Comparison of ENCODE assay signal across 17 cellular contexts in the genomic region with DNA sequence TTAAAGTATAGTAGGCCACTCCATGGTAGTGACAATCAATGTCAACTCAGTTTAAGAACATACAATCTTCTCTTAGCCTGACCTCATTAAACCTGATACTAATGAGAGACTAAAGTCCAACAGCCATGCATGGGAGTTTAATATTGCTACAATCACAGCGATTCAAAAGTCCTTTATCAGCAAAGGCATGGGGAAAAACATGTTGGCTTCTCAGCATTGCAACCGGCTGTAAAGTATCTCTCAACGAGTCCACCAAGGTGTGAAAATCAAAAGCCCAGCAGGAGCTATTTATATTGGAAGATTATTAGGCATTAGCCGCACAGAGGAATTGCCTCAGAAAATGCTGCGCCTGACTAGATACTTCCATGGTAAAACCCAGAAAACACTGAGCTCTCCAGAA.
DNase-seq lines count a peak whose midpoint lies in the region; ATAC-seq, FAIRE-seq and TF ChIP-seq lines count a peak whose summit lies in the region.
"Had no signal": no experiment of that assay in that cellular context is flagged by ENCODE, and none has a peak within 500 bp of the region (broad histone marks: within the 10 kb centered on the region; RNA-seq: fewer than 3 reads in every experiment).

No MANE protein-coding gene starts in this region.

- no peak for TF ChIP-seq RAD21 in K562 (CRISPR knock-in tag; conservative IDR thresholded peaks at IDR 0.05 in 1 of 2, IDR thresholded peaks at IDR 0.05 in 1 of 2)

- intact Hi-C loops in K562 (cut with micrococcal nuclease) (no loop called here), thyroid gland (cut with DNase I) (no loop called here)

- H2AFZ ChIP-seq in Karpas-422 (ENCODE audit: low read length) (peak overlapping the region; percentile 61), K562 (ENCODE audit: low read depth, low read length) (peak overlapping the region; percentile 0; the same call in 1 of the 2 replicates), hepatocyte (no peak overlapping the region)

- TF ChIP-seq EP300 in K562 (IDR thresholded peaks at IDR 0.05; ENCODE audit: low read length): no peak

- no peaks in the 10 kb centered on the region for H3K79me2 ChIP-seq in Karpas-422 (ENCODE audit: low read length)
- H3K79me2 ChIP-seq in K562 (ENCODE audit: control insufficient read depth, insufficient read depth, low read length): no peaks in the 10 kb centered on the region
- no peaks in the 10 kb centered on the region for H3K79me2 ChIP-seq in hepatocyte

- H3K27ac Mint-ChIP-seq in effector memory CD8-positive, alpha-beta T cell: no peak overlapping the region
- H3K27ac Mint-ChIP-seq: CD14-positive monocyte; CD8-positive, alpha-beta T cell; H9 had no signal

- 51% methylated on average over 5 of the region's 5 CpGs for WGBS in K562 (ENCODE audit: insufficient coverage, low coverage, missing lambda C conversion rate)
- 88 to 93% methylated on average over 5 of the region's 5 CpGs for WGBS in thyroid gland, 2 donors
- 79% methylated on average over 5 of the region's 5 CpGs for WGBS in hepatocyte (ENCODE audit: low lambda C conversion rate, missing lambda C conversion rate)

- H3K4me3 ChIP-seq in Karpas-422 (ENCODE audit: low read length): no peak overlapping the region
- no peak overlapping the region for H3K4me3 ChIP-seq in K562
- no peak overlapping the region for H3K4me3 ChIP-seq in thyroid gland (replicated peaks in 1 of 3)
- H3K4me3 ChIP-seq in hepatocyte: no peak overlapping the region

- H3K4me1 Mint-ChIP-seq in effector memory CD8-positive, alpha-beta T cell (ENCODE audit: low read depth in 2 of 2): no peaks in the 10 kb centered on the region
- H3K4me1 Mint-ChIP-seq: CD14-positive monocyte, H9 had no signal

- in situ Hi-C loops in K562 (cut with MboI): no loop called here

- CTCF ChIA-PET in K562 (lab: Yijun Ruan, JAX; ENCODE audit: low intra/inter-chr PET ratio): no interaction called here

- H3K9me3 ChIP-seq in Karpas-422 (ENCODE audit: low read length) (no peaks in the 10 kb centered on the region), K562 (replicated peaks; ENCODE audit: control insufficient read depth, insufficient read depth, low read depth, low read length) (no peaks in the 10 kb centered on the region), thyroid gland (no peaks in the 10 kb centered on the region), hepatocyte (ENCODE audit: low read depth) (no peaks in the 10 kb centered on the region)

- H3K27me3 ChIP-seq in Karpas-422 (ENCODE audit: low read length) (no peaks in the 10 kb centered on the region), K562 (ENCODE audit: control insufficient read depth in 2 of 2, insufficient read depth in 2 of 2, low read length in 2 of 2) (no peaks in the 10 kb centered on the region), thyroid gland (no peaks in the 10 kb centered on the region), hepatocyte (no peaks in the 10 kb centered on the region)

- H3K27ac ChIP-seq in Karpas-422 (ENCODE audit: low read length) (no peak overlapping the region), K562 (ENCODE audit: extremely low read depth, low read depth, low read length) (no peak overlapping the region), thyroid gland (peak overlapping the region; percentile 34 to 58 (median 56)), hepatocyte (no peak overlapping the region)

- H3K9me3 Mint-ChIP-seq in effector memory CD8-positive, alpha-beta T cell: no peaks in the 10 kb centered on the region
- H3K9me3 Mint-ChIP-seq: CD8-positive, alpha-beta T cell; H9 had no signal

- POLR2A ChIA-PET in K562 (lab: Yijun Ruan, JAX): no interaction called here

- no peaks in the 10 kb centered on the region for H3K36me3 ChIP-seq in Karpas-422 (ENCODE audit: insufficient read depth, low read length)
- H3K36me3 ChIP-seq in K562 (ENCODE audit: control insufficient read depth, insufficient read depth, low read length): no peaks in the 10 kb centered on the region
- H3K36me3 ChIP-seq in thyroid gland: no peaks in the 10 kb centered on the region
- H3K36me3 ChIP-seq in hepatocyte (replicated peaks; ENCODE audit: insufficient read depth, low read depth): no peaks in the 10 kb centered on the region

- BruUV-seq in K562 (replicated peaks; lab: Mats Ljungman, UMichigan): no TSS peak

- no peaks in the 10 kb centered on the region for H3K9me2 ChIP-seq in Karpas-422 (replicated peaks; ENCODE audit: insufficient read depth, low read length)
- no peaks in the 10 kb centered on the region for H3K9me2 ChIP-seq in hepatocyte (replicated peaks; ENCODE audit: insufficient read depth)

- H4K20me1 ChIP-seq in Karpas-422 (ENCODE audit: insufficient read depth, low read depth, low read length): no peaks in the 10 kb centered on the region
- H4K20me1 ChIP-seq in K562 (replicated peaks; ENCODE audit: control insufficient read depth, insufficient read depth, low read length): no peaks in the 10 kb centered on the region
- H4K20me1 ChIP-seq in hepatocyte (ENCODE audit: insufficient read depth, poor library complexity, severe bottlenecking): no peaks in the 10 kb centered on the region

- H3K4me3 Mint-ChIP-seq in effector memory CD8-positive, alpha-beta T cell: no peak overlapping the region
- H3K4me3 Mint-ChIP-seq: CD14-positive monocyte; CD8-positive, alpha-beta T cell; H9 had no signal

- DNase-seq in Karpas-422: no peak
- DNase-seq in K562 (ENCODE audit: extremely low read depth in 1 of 4, low spot score in 3 of 4): no peak
- no peak for DNase-seq in thyroid gland
- no peak for DNase-seq in effector memory CD8-positive, alpha-beta T cell
- no peak for DNase-seq in hepatocyte (ENCODE audit: low spot score)
- DNase-seq: CD8-positive, alpha-beta T cell; COR-L47; DMS153; DMS79 treated with DMSO at 0.1 percent for 48 hours; EL; GDM1; GOT3; H9 had no signal

- H3K4me1 ChIP-seq in Karpas-422 (ENCODE audit: low read length) (peaks cover 13% of the 10 kb centered on the region), K562 (replicated peaks in 1 of 2; ENCODE audit: control insufficient read depth in 2 of 2, insufficient read depth in 2 of 2, low read length in 2 of 2) (peaks cover 0 to 6% of the 10 kb centered on the region in 2 experiments; a peak in 3 of 5 replicates), thyroid gland (peaks cover 11 to 15% of the 10 kb centered on the region in 2 donors), hepatocyte (ENCODE audit: insufficient read depth) (no peaks in the 10 kb centered on the region)

- no peak for TF ChIP-seq CTCF in K562 (IDR thresholded peaks at IDR 0.05 in 2 of 3, conservative IDR thresholded peaks at IDR 0.05 in 1 of 3; ENCODE audit: insufficient read depth in 2 of 3, low read depth in 1 of 3, low read length in 3 of 3)
- no peak for TF ChIP-seq CTCF in thyroid gland (IDR thresholded peaks at IDR 0.05)
- no peak for TF ChIP-seq CTCF in hepatocyte (IDR thresholded peaks at IDR 0.05; ENCODE audit: poor library complexity)

- H3K4me2 ChIP-seq in Karpas-422 (ENCODE audit: low read depth, low read length, poor library complexity, severe bottlenecking) (peak overlapping the region; percentile 32), K562 (ENCODE audit: insufficient read depth, low read length) (no peak overlapping the region), hepatocyte (no peak overlapping the region)

- no peak for FAIRE-seq in K562 (lab: Jason Lieb, UNC)
- peak; percentile 99 for FAIRE-seq in islet of Langerhans (lab: Jason Lieb, UNC)
- FAIRE-seq: D721Med, GM12892 had no signal

- no peak for ATAC-seq in K562
- no peak for ATAC-seq in effector memory CD8-positive, alpha-beta T cell (replicated peaks)
- ATAC-seq: CD8-positive, alpha-beta T cell had no signal

- H3K36me3 Mint-ChIP-seq in effector memory CD8-positive, alpha-beta T cell (ENCODE audit: insufficient read depth): no peaks in the 10 kb centered on the region
- H3K36me3 Mint-ChIP-seq: CD14-positive monocyte; CD8-positive, alpha-beta T cell had no signal

- H3K9ac ChIP-seq in Karpas-422 (ENCODE audit: low read length) (no peak overlapping the region), K562 (ENCODE audit: insufficient read depth in 1 of 2, low read depth in 2 of 2, low read length in 2 of 2) (no peak overlapping the region)

- TF ChIP-seq POLR2A in K562 (conservative IDR thresholded peaks at IDR 0.05) (no peak), thyroid gland (IDR thresholded peaks at IDR 0.05) (no peak)

- no peaks in the 10 kb centered on the region for H3K9me1 ChIP-seq in K562 (ENCODE audit: control insufficient read depth, insufficient read depth, low read length)

- peaks cover 16 to 25% of the 10 kb centered on the region in 2 donors for H3K27me3 Mint-ChIP-seq in effector memory CD8-positive, alpha-beta T cell

TF ChIP-seq in K562, 482 proteins besides CTCF, POLR2A, EP300 and RAD21:
- TF ChIP-seq NR1H2 (CRISPR knock-in tag; IDR thresholded peaks at IDR 0.05): no peak

Comparison
In these comparisons a context has a peak if more than half of its experiments do, and no peak if none do; other contexts are left out.
1. H3K27ac ChIP-seq: peak in thyroid gland (3 of 3); none in Karpas-422 (single experiment), K562 (single experiment) and hepatocyte (single experiment).